17 cellular contexts compared by ENCODE assay signal in the genomic region with DNA sequence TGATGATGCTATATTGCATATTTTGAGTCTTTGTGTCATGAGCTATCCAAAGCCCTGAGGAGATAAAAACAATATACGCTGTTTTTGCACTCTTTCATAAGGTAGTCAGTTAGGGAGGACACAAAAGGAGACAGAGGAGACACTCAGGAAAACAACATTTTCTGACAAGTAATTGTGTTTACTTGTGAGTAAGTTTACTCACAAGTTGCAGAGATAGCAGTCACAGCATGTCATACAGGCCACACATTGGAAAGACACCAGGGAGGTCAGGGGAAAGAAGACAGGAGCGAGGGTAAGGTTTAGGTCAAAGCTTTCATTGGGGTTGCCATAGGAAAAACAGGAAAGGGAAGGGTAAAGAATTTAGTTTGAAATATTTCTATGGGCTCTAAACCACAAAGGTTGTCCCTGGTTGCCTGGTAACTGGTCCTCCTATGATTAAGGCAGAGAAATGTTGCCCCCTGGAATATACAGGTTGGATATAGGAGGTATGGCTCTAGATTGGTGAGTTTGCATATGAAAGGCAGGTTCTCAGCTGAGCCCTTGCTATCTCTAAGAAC. TPM values are rescaled to one million over a fixed set of nuclear protein-coding genes. Genes with fewer than 3 reads are reported as not detected.
DNase-seq lines count a peak whose midpoint lies in the region; ATAC-seq and TF ChIP-seq lines count a peak whose summit lies in the region.
"Had no signal": no experiment of that assay in that cellular context is flagged by ENCODE, and none has a peak within 500 bp of the region (broad histone marks: within the 10 kb centered on the region; RNA-seq: fewer than 3 reads in every experiment).

No MANE protein-coding gene starts in this region.

- DNase-seq in EH (ENCODE audit: low read depth) (peak; percentile 74), PC-3 (peak; percentile 65), chondrocyte (ENCODE audit: low spot score) (no peak), NCI-H187 (lab: John Stamatoyannopoulos, UW) (no peak), DMS 273 treated with DMSO at 0.1 percent for 48 hours (lab: John Stamatoyannopoulos, UW) (no peak), gastrocnemius medialis (no peak), middle frontal gyrus (ENCODE audit: extremely low spot score, low spot score) (no peak)
- DNase-seq: AML-193, Calu3, MV-4-11, NCI-H2107, NCI-H774, RPMI8226, T-cell had no signal

- no TSS peak for BruUV-seq in PC-3 (replicated peaks; lab: Mats Ljungman, UMichigan)

- H4K20me1 ChIP-seq in PC-3 (ENCODE audit: low read length) = no peaks in the 10 kb centered on the region

- no peaks in the 10 kb centered on the region for H3K79me2 ChIP-seq in PC-3 (ENCODE audit: low read length)

- no peak overlapping the region for H3K9ac ChIP-seq in PC-3 (ENCODE audit: low read length)

- no peaks in the 10 kb centered on the region for H3K36me3 ChIP-seq in PC-3 (ENCODE audit: low read depth, low read length)
- no peaks in the 10 kb centered on the region for H3K36me3 ChIP-seq in mesodermal cell (ENCODE audit: control insufficient read depth, insufficient read depth, low read length)
- H3K36me3 ChIP-seq in gastrocnemius medialis = no peaks in the 10 kb centered on the region

- H3K4me1 ChIP-seq in PC-3 (ENCODE audit: insufficient read depth, low read length) (peaks cover 18% of the 10 kb centered on the region), mesodermal cell (ENCODE audit: control insufficient read depth, insufficient read depth, low read length, poor library complexity, severe bottlenecking) (peaks cover 21% of the 10 kb centered on the region), gastrocnemius medialis (no peaks in the 10 kb centered on the region)

- H3F3A ChIP-seq in PC-3 (ENCODE audit: low read length, unreplicated experiment) = no peaks in the 10 kb centered on the region

- intact Hi-C loops in PC-3 (cut with micrococcal nuclease) (no loop called here), gastrocnemius medialis (cut with DNase I; ENCODE audit: low total_unique reads) (no loop called here)

- in situ Hi-C loops in gastrocnemius medialis (cut with MboI; ENCODE audit: low sequenced_read_pairs in 4 of 4) = loop anchor here in 3 of 4 donors (25.0 kb wide), 2 partner anchors 507 to 1582 kb away; partner anchors contain the start of gene YBX3 (in 2 of the 3)

- peak overlapping the region; percentile 43 for H3K4me2 ChIP-seq in PC-3 (ENCODE audit: low read length)

- no peak overlapping the region for H3K27ac ChIP-seq in PC-3 (ENCODE audit: low read length)
- peak overlapping the region; percentile 73 for H3K27ac ChIP-seq in mesodermal cell (ENCODE audit: low read depth, low read length, severe bottlenecking)
- H3K27ac ChIP-seq in gastrocnemius medialis = no peak overlapping the region

- CTCF ChIA-PET in PC-3 (lab: Charles Lee) = no interaction called here

- TF ChIP-seq CTCF in PC-3 (conservative IDR thresholded peaks at IDR 0.05; ENCODE audit: low read depth, low read length) (no peak), chondrocyte (IDR thresholded peaks at IDR 0.05) (no peak), gastrocnemius medialis (IDR thresholded peaks at IDR 0.05 in 4 of 5, conservative IDR thresholded peaks at IDR 0.05 in 1 of 5) (no peak)

- TF ChIP-seq POLR2A in gastrocnemius medialis (IDR thresholded peaks at IDR 0.05) = no peak

- peaks cover 8% of the 10 kb centered on the region for H3K4me1 Mint-ChIP-seq in chondrocyte (ENCODE audit: low read depth)
- H3K4me1 Mint-ChIP-seq: T-cell had no signal

- H3K27ac Mint-ChIP-seq in chondrocyte (ENCODE audit: unreplicated experiment) = peak overlapping the region; percentile 87
- H3K27ac Mint-ChIP-seq: T-cell had no signal

- ATAC-seq in PC-3 = peak; percentile 60
- no peak for ATAC-seq in gastrocnemius medialis
- ATAC-seq: T-cell had no signal

- POLR2A ChIA-PET in PC-3 (lab: Charles Lee; ENCODE audit: unreplicated experiment) = no interaction called here

- H3K9me3 ChIP-seq in PC-3 (ENCODE audit: low read length) (no peaks in the 10 kb centered on the region), mesodermal cell (ENCODE audit: control insufficient read depth, low read length) (no peaks in the 10 kb centered on the region), gastrocnemius medialis (no peaks in the 10 kb centered on the region)

- no peaks in the 10 kb centered on the region for H3K27me3 Mint-ChIP-seq in chondrocyte (ENCODE audit: low read depth)
- H3K27me3 Mint-ChIP-seq: T-cell had no signal

- H2AFZ ChIP-seq in PC-3 (ENCODE audit: low read length) = peak overlapping the region; percentile 43; the same call in 1 of the 2 replicates

- H3K9me3 Mint-ChIP-seq in chondrocyte (ENCODE audit: low read depth) = no peaks in the 10 kb centered on the region
- H3K9me3 Mint-ChIP-seq: T-cell had no signal

- H3K4me3 ChIP-seq in PC-3 (ENCODE audit: low read length) = no peak overlapping the region
- H3K4me3 ChIP-seq in mesodermal cell (ENCODE audit: extremely low read depth, insufficient read depth, low read length, poor library complexity, severe bottlenecking) = no peak overlapping the region
- H3K4me3 ChIP-seq in gastrocnemius medialis = no peak overlapping the region

- no peaks in the 10 kb centered on the region for H3K9me2 ChIP-seq in PC-3 (replicated peaks; ENCODE audit: low read length)

- H3K4me3 Mint-ChIP-seq in chondrocyte (ENCODE audit: unreplicated experiment) = no peak overlapping the region
- H3K4me3 Mint-ChIP-seq: T-cell had no signal

- 74% methylated on average over 2 of the region's 2 CpGs; no CpG with 5 or more reads in 1 of the 2 experiments for WGBS in mesodermal cell (ENCODE audit: insufficient coverage in 2 of 2), 2 experiments

- no peaks in the 10 kb centered on the region for H3K36me3 Mint-ChIP-seq in chondrocyte (ENCODE audit: low read depth)
- H3K36me3 Mint-ChIP-seq: T-cell had no signal

- no peaks in the 10 kb centered on the region for H3K27me3 ChIP-seq in PC-3 (ENCODE audit: low read length)
- H3K27me3 ChIP-seq in gastrocnemius medialis = no peaks in the 10 kb centered on the region

RNA-seq across cellular contexts. Expression of gene GABARAPL1, which starts 7.3 kb away (rescaled TPM):
- total RNA-seq in PC-3 (2014; rRNA removed) (14.9 and 24.5 TPM in 2 replicates), chondrocyte (41.6 to 53.0 TPM (median 47.7 TPM) in 3 replicates), gastrocnemius medialis (100 to 1,000 TPM; 144 to 605 (median 175) TPM)
- polyA plus RNA-seq in mesodermal cell (2013, experiment 1 of 2) = 121 TPM
- 107 TPM for polyA plus RNA-seq in mesodermal cell (2013, experiment 2 of 2)

RNA-seq across cellular contexts. Expression of gene TMEM52B, which starts 26.5 kb away (rescaled TPM):
- not detected in 2 replicates for total RNA-seq in PC-3 (2014; rRNA removed)
- not detected in 3 replicates for total RNA-seq in chondrocyte
- polyA plus RNA-seq in mesodermal cell (2013, experiment 1 of 2) = 0.37 TPM
- 0.56 TPM for polyA plus RNA-seq in mesodermal cell (2013, experiment 2 of 2)
- not detected for total RNA-seq in gastrocnemius medialis
- total RNA-seq: Calu3, lung microvascular endothelial cell, T-cell had no signal
- polyA plus RNA-seq: neural cell had no signal

RNA-seq across cellular contexts. Expression of gene OLR1, which starts 33.4 kb away (rescaled TPM):
- total RNA-seq in PC-3 (2014; rRNA removed) (0.80 TPM in 1 of 2 replicates, not detected in the other), chondrocyte (0.28 TPM in 1 of 3 replicates, not detected in the others), gastrocnemius medialis (under 1 TPM in 1 of 4 donors, not detected in 3; 0.42 TPM)
- 0.48 TPM for polyA plus RNA-seq in mesodermal cell (2013, experiment 1 of 2)
- 0.66 TPM for polyA plus RNA-seq in mesodermal cell (2013, experiment 2 of 2)
- total RNA-seq: Calu3, lung microvascular endothelial cell had no signal
- polyA plus RNA-seq: neural cell had no signal

Comparison
In these comparisons a context has a peak if more than half of its experiments do, and no peak if none do; other contexts are left out.
1. DNase-seq: peak in EH (single experiment) and PC-3 (single experiment); none in chondrocyte (single experiment), NCI-H187 (0 of 2), DMS 273 treated with DMSO at 0.1 percent for 48 hours (single experiment), gastrocnemius medialis (0 of 2) and middle frontal gyrus (single experiment).